ENCODE assay signal across 22 cellular contexts in the genomic region with DNA sequence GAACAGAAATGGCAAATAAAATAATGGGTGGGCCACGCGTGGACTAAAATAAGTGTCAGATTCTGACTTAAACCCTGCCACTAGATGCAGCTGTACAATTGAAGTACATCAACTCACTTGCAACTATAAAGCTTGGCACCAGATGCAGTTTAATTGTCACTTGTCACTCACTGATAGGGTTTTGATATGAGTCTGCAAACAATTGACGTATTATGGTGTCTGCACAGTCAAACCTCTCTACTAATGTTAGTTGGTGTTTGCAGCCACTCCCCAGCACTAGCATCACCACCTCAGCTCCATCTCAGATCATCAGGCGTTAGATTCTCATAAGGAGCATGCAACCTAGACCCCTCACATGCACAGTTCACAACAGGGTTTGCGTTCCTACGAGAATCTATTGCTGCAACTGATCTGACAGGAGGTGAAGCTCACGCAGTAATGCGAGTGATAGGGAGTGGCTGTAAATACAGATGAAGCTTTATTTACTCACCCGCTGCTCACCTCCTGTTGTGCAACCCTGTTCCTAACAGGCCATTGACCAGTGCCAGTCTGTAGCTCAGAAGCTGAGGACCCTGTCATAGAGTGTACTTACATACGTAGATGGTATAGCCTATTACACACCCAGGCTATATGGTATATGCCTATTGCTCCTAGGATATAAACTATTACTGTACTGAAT.
DNase-seq lines count a peak whose midpoint lies in the region; ATAC-seq, FAIRE-seq and TF ChIP-seq lines count a peak whose summit lies in the region.
"Had no signal": no experiment of that assay in that cellular context is flagged by ENCODE, and none has a peak within 500 bp of the region (broad histone marks: within the 10 kb centered on the region; RNA-seq: fewer than 3 reads in every experiment).

No MANE protein-coding gene starts in this region.

- no peaks in the 10 kb centered on the region for H3K36me3 ChIP-seq in bronchial epithelial cell (ENCODE audit: control insufficient read depth, insufficient read depth, low read length)
- H3K36me3 ChIP-seq in liver (ENCODE audit: control insufficient read depth in 4 of 4, insufficient read depth in 3 of 4, low read depth in 1 of 4, low read length in 3 of 4), result no peaks in the 10 kb centered on the region
- no peaks in the 10 kb centered on the region for H3K36me3 ChIP-seq in BE2C

- ATAC-seq in GM18868 (IDR thresholded peaks at IDR 0.05; ENCODE audit: unreplicated experiment), result peak; percentile 43
- ATAC-seq: GM23338, K562 had no signal

- no peak for TF ChIP-seq CTCF in bronchial epithelial cell (IDR thresholded peaks at IDR 0.05; ENCODE audit: insufficient read depth, low read length, severe bottlenecking)
- no peak for TF ChIP-seq CTCF in liver (IDR thresholded peaks at IDR 0.05; ENCODE audit: low read depth, low read length, missing input control)
- TF ChIP-seq CTCF in D721Med (IDR thresholded peaks at IDR 0.05; ENCODE audit: insufficient read depth, missing control alignments), result no peak
- TF ChIP-seq CTCF in BE2C (IDR thresholded peaks at IDR 0.05; ENCODE audit: low read depth, low read length), result no peak

- no peaks in the 10 kb centered on the region for H3K36me3 Mint-ChIP-seq in activated naive CD4-positive, alpha-beta T cell treated with anti-CD3 and anti-CD28 coated beads for 36 hours (ENCODE audit: low read depth)

- FAIRE-seq in bronchial epithelial cell (lab: Jason Lieb, UNC), result peak; percentile 55
- FAIRE-seq in D721Med (lab: Jason Lieb, UNC), result no peak
- FAIRE-seq: A549, K562 had no signal

- no peak overlapping the region for H3K4me3 Mint-ChIP-seq in activated naive CD4-positive, alpha-beta T cell treated with anti-CD3 and anti-CD28 coated beads for 36 hours
- H3K4me3 Mint-ChIP-seq: B cell, GM23338 had no signal

- H3K27ac Mint-ChIP-seq in activated naive CD4-positive, alpha-beta T cell treated with anti-CD3 and anti-CD28 coated beads for 36 hours, result no peak overlapping the region
- H3K27ac Mint-ChIP-seq: B cell, GM23338 had no signal

- DNase-seq in NCI-H460 (ENCODE audit: extremely low read depth, low read depth), result peak; percentile 84
- peak; percentile 43 for DNase-seq in bronchial epithelial cell (ENCODE audit: low read depth)
- DNase-seq in activated naive CD4-positive, alpha-beta T cell treated with anti-CD3 and anti-CD28 coated beads for 36 hours, result no peak
- DNase-seq in GDM1 (lab: John Stamatoyannopoulos, UW), result no peak
- no peak for DNase-seq in D721Med (ENCODE audit: insufficient read length, low spot score)
- no peak for DNase-seq in BE2C
- DNase-seq: DMS79, HCEC 1CT, MM.1S, NCI-H1048, NCI-H1417 treated with DMSO at 0.1 percent for 48 hours, NCI-H187 treated with DMSO at 0.1 percent for 48 hours, NCI-H2107, NCI-H510A treated with DMSO at 0.1 percent for 48 hours, RPMI8226, SHP77 had no signal

- H3K4me1 ChIP-seq in liver (ENCODE audit: control insufficient read depth in 4 of 4, insufficient read depth in 4 of 4, low read length in 3 of 4) (no peaks in the 10 kb centered on the region), BE2C (no peaks in the 10 kb centered on the region)
- H3K4me1 ChIP-seq: A549 had no signal

- no peaks in the 10 kb centered on the region for H3K27me3 Mint-ChIP-seq in activated naive CD4-positive, alpha-beta T cell treated with anti-CD3 and anti-CD28 coated beads for 36 hours (ENCODE audit: low read depth)

- H3K9me3 Mint-ChIP-seq in activated naive CD4-positive, alpha-beta T cell treated with anti-CD3 and anti-CD28 coated beads for 36 hours, result no peaks in the 10 kb centered on the region
- H3K9me3 Mint-ChIP-seq: GM23338 had no signal

- H3K9me3 ChIP-seq in liver (ENCODE audit: control insufficient read depth in 4 of 4, low read length in 3 of 4) (no peaks in the 10 kb centered on the region), BE2C (no peaks in the 10 kb centered on the region)
- H3K9me3 ChIP-seq: A549 had no signal

- H3K27ac ChIP-seq in liver (ENCODE audit: low read depth in 1 of 2, low read length in 2 of 2), result no peak overlapping the region
- H3K27ac ChIP-seq: A549 had no signal

- no peak overlapping the region for H3K9ac ChIP-seq in liver (ENCODE audit: low read depth in 1 of 2, low read length in 2 of 2)

- CTCF ChIA-PET in activated naive CD4-positive, alpha-beta T cell treated with anti-CD3 and anti-CD28 coated beads for 36 hours (lab: Charles Lee), result interaction anchor here (0.6 kb wide), 1 partner anchor 655 kb away, joined by 3 read pairs; no protein-coding TSS in a partner anchor

- intact Hi-C loops in activated naive CD4-positive, alpha-beta T cell treated with anti-CD3 and anti-CD28 coated beads for 36 hours (cut with micrococcal nuclease), result no loop called here

- H3K27me3 ChIP-seq in bronchial epithelial cell (ENCODE audit: control insufficient read depth, insufficient read depth, low read length), result no peaks in the 10 kb centered on the region
- no peaks in the 10 kb centered on the region for H3K27me3 ChIP-seq in liver (ENCODE audit: control insufficient read depth in 4 of 4, insufficient read depth in 4 of 4, low read length in 3 of 4)
- no peaks in the 10 kb centered on the region for H3K27me3 ChIP-seq in BE2C

- H3K4me3 ChIP-seq in bronchial epithelial cell (ENCODE audit: low read depth, low read length) (no peak overlapping the region), liver (ENCODE audit: low read depth in 1 of 3, low read length in 3 of 3) (no peak overlapping the region), BE2C (ENCODE audit: low read depth, low read length) (no peak overlapping the region)
- H3K4me3 ChIP-seq: A549, GM23338, K562 had no signal

- TF ChIP-seq RAD21 in liver (IDR thresholded peaks at IDR 0.05), result no peak

- H3K4me1 Mint-ChIP-seq in activated naive CD4-positive, alpha-beta T cell treated with anti-CD3 and anti-CD28 coated beads for 36 hours (ENCODE audit: low read depth), result no peaks in the 10 kb centered on the region
- H3K4me1 Mint-ChIP-seq: B cell had no signal

- 51% methylated on average over 10 of the region's 10 CpGs for WGBS in liver

TF ChIP-seq in liver, 16 proteins besides CTCF, POLR2A, EP300 and RAD21:
- TF ChIP-seq EGR1 (IDR thresholded peaks at IDR 0.05; ENCODE audit: low read depth in 2 of 2) (no peak), YY1 (IDR thresholded peaks at IDR 0.05) (peak; percentile 12), HNF4A (conservative IDR thresholded peaks at IDR 0.05) (peak; percentile 22 to 41), HNF4G (IDR thresholded peaks at IDR 0.05) (no peak), NR2F2 (IDR thresholded peaks at IDR 0.05) (no peak), FOXA2 (IDR thresholded peaks at IDR 0.05) (peak; percentile 96), SP1 (IDR thresholded peaks at IDR 0.05) (no peak), GABPA (IDR thresholded peaks at IDR 0.05 in 1 of 2, conservative IDR thresholded peaks at IDR 0.05 in 1 of 2) (no peak), JUND (IDR thresholded peaks at IDR 0.05) (no peak), TAF1 (conservative IDR thresholded peaks at IDR 0.05) (no peak), FOXA1 (IDR thresholded peaks at IDR 0.05) (peak; percentile 81), RXRA (IDR thresholded peaks at IDR 0.05) (peak; percentile 43 to 67)
- TF ChIP-seq, protein P1, sequence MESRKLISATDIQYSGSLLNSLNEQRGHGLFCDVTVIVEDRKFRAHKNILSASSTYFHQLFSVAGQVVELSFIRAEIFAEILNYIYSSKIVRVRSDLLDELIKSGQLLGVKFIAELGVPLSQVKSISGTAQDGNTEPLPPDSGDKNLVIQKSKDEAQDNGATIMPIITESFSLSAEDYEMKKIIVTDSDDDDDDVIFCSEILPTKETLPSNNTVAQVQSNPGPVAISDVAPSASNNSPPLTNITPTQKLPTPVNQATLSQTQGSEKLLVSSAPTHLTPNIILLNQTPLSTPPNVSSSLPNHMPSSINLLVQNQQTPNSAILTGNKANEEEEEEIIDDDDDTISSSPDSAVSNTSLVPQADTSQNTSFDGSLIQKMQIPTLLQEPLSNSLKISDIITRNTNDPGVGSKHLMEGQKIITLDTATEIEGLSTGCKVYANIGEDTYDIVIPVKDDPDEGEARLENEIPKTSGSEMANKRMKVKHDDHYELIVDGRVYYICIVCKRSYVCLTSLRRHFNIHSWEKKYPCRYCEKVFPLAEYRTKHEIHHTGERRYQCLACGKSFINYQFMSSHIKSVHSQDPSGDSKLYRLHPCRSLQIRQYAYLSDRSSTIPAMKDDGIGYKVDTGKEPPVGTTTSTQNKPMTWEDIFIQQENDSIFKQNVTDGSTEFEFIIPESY (IDR thresholded peaks at IDR 0.05), result no peak
- TF ChIP-seq, protein P2, sequence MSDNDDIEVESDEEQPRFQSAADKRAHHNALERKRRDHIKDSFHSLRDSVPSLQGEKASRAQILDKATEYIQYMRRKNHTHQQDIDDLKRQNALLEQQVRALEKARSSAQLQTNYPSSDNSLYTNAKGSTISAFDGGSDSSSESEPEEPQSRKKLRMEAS (IDR thresholded peaks at IDR 0.05), result peak; percentile 12
- TF ChIP-seq, protein P3, sequence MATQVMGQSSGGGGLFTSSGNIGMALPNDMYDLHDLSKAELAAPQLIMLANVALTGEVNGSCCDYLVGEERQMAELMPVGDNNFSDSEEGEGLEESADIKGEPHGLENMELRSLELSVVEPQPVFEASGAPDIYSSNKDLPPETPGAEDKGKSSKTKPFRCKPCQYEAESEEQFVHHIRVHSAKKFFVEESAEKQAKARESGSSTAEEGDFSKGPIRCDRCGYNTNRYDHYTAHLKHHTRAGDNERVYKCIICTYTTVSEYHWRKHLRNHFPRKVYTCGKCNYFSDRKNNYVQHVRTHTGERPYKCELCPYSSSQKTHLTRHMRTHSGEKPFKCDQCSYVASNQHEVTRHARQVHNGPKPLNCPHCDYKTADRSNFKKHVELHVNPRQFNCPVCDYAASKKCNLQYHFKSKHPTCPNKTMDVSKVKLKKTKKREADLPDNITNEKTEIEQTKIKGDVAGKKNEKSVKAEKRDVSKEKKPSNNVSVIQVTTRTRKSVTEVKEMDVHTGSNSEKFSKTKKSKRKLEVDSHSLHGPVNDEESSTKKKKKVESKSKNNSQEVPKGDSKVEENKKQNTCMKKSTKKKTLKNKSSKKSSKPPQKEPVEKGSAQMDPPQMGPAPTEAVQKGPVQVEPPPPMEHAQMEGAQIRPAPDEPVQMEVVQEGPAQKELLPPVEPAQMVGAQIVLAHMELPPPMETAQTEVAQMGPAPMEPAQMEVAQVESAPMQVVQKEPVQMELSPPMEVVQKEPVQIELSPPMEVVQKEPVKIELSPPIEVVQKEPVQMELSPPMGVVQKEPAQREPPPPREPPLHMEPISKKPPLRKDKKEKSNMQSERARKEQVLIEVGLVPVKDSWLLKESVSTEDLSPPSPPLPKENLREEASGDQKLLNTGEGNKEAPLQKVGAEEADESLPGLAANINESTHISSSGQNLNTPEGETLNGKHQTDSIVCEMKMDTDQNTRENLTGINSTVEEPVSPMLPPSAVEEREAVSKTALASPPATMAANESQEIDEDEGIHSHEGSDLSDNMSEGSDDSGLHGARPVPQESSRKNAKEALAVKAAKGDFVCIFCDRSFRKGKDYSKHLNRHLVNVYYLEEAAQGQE (IDR thresholded peaks at IDR 0.05), result no peak
- TF ChIP-seq, protein P4, sequence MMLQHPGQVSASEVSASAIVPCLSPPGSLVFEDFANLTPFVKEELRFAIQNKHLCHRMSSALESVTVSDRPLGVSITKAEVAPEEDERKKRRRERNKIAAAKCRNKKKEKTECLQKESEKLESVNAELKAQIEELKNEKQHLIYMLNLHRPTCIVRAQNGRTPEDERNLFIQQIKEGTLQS (IDR thresholded peaks at IDR 0.05), result no peak

Comparison
In these comparisons a context has a peak if more than half of its experiments do, and no peak if none do; other contexts are left out.
1. DNase-seq: peak in NCI-H460 (single experiment) and bronchial epithelial cell (single experiment); none in activated naive CD4-positive, alpha-beta T cell treated with anti-CD3 and anti-CD28 coated beads for 36 hours (single experiment), GDM1 (single experiment), D721Med (single experiment) and BE2C (single experiment).